Comparison of ENCODE assay signal across 20 cellular contexts in genomic region chr14:31162910-31163649, GRCh38.
"Had no signal": no experiment of that assay in that cellular context is flagged by ENCODE, and none has a peak within 500 bp of the region (broad histone marks: within the 10 kb centered on the region; RNA-seq: fewer than 3 reads in every experiment).

No MANE protein-coding gene starts in this region.

- DNase-seq: activated CD4-positive, alpha-beta T cell treated with anti-CD3 and anti-CD28 coated beads for 4 hours; activated naive CD4-positive, alpha-beta T cell treated with anti-CD3 and anti-CD28 coated beads, Interleukin-2, amount 10 ng/mL, durations not matched to agents 7 days and 5 days; body of pancreas; central memory CD4-positive, alpha-beta T cell; cortex of kidney; effector memory CD4-positive, alpha-beta T cell; erythroblast; left colon; mesenchymal stem cell; occipital lobe; stimulated activated CD4-positive, alpha-beta T cell treated with anti-CD3 and anti-CD28 coated beads, Interleukin-4, amount 100 ng/mL, for 1 hour; stimulated activated naive CD8-positive, alpha-beta T cell treated with anti-CD3 and anti-CD28 coated beads, Interleukin-15, amount 100 ng/mL, for 72 hours; SW 1271; T1000; transverse colon; WERI-Rb-1 had no signal

- H3K9me3 ChIP-seq: body of pancreas, prostate gland, SJSA1, transverse colon had no signal

- ATAC-seq: activated T-helper 17 cell treated with anti-CD3 and anti-CD28 coated beads, Interleukin-2, amount 50 U/mL, for 72 hours; body of pancreas; stimulated activated naive CD8-positive, alpha-beta T cell treated with anti-CD3 and anti-CD28 coated beads, Interleukin-15, amount 100 ng/mL, for 72 hours had no signal

- H3K4me1 Mint-ChIP-seq: activated naive CD4-positive, alpha-beta T cell treated with anti-CD3 and anti-CD28 coated beads, Interleukin-2, amount 10 ng/mL, durations not matched to agents 7 days and 5 days; activated T-helper 17 cell treated with anti-CD3 and anti-CD28 coated beads, Interleukin-2, amount 50 U/mL, for 72 hours; stimulated activated naive CD8-positive, alpha-beta T cell treated with anti-CD3 and anti-CD28 coated beads, Interleukin-15, amount 100 ng/mL, for 72 hours had no signal

- H3K27ac ChIP-seq: body of pancreas, SJSA1, WERI-Rb-1 had no signal

- H3K27me3 ChIP-seq: body of pancreas, SJSA1, transverse colon had no signal

- H3K36me3 ChIP-seq: prostate gland had no signal

- H3K4me3 Mint-ChIP-seq: activated naive CD4-positive, alpha-beta T cell treated with anti-CD3 and anti-CD28 coated beads, Interleukin-2, amount 10 ng/mL, durations not matched to agents 7 days and 5 days; activated T-helper 17 cell treated with anti-CD3 and anti-CD28 coated beads, Interleukin-2, amount 50 U/mL, for 72 hours; natural killer cell treated with Interleukin-12 subunit alpha and Interleukin-12 subunit beta and Interleukin-15 and Interleukin-18, amount 100 ng/mL, for 72 hours; stimulated activated naive CD8-positive, alpha-beta T cell treated with anti-CD3 and anti-CD28 coated beads, Interleukin-15, amount 100 ng/mL, for 72 hours had no signal

- H3K27ac Mint-ChIP-seq: activated naive CD4-positive, alpha-beta T cell treated with anti-CD3 and anti-CD28 coated beads, Interleukin-2, amount 10 ng/mL, durations not matched to agents 7 days and 5 days; activated T-helper 17 cell treated with anti-CD3 and anti-CD28 coated beads, Interleukin-2, amount 50 U/mL, for 72 hours; natural killer cell treated with Interleukin-12 subunit alpha and Interleukin-12 subunit beta and Interleukin-15 and Interleukin-18, amount 100 ng/mL, for 72 hours; stimulated activated naive CD8-positive, alpha-beta T cell treated with anti-CD3 and anti-CD28 coated beads, Interleukin-15, amount 100 ng/mL, for 72 hours had no signal

- H3K4me3 ChIP-seq: body of pancreas, prostate gland, SJSA1, transverse colon had no signal

- H3K9me3 Mint-ChIP-seq: activated naive CD4-positive, alpha-beta T cell treated with anti-CD3 and anti-CD28 coated beads, Interleukin-2, amount 10 ng/mL, durations not matched to agents 7 days and 5 days; activated T-helper 17 cell treated with anti-CD3 and anti-CD28 coated beads, Interleukin-2, amount 50 U/mL, for 72 hours; natural killer cell treated with Interleukin-12 subunit alpha and Interleukin-12 subunit beta and Interleukin-15 and Interleukin-18, amount 100 ng/mL, for 72 hours; stimulated activated naive CD8-positive, alpha-beta T cell treated with anti-CD3 and anti-CD28 coated beads, Interleukin-15, amount 100 ng/mL, for 72 hours had no signal

- H3K27me3 Mint-ChIP-seq: activated naive CD4-positive, alpha-beta T cell treated with anti-CD3 and anti-CD28 coated beads, Interleukin-2, amount 10 ng/mL, durations not matched to agents 7 days and 5 days; activated T-helper 17 cell treated with anti-CD3 and anti-CD28 coated beads, Interleukin-2, amount 50 U/mL, for 72 hours; natural killer cell treated with Interleukin-12 subunit alpha and Interleukin-12 subunit beta and Interleukin-15 and Interleukin-18, amount 100 ng/mL, for 72 hours; stimulated activated naive CD8-positive, alpha-beta T cell treated with anti-CD3 and anti-CD28 coated beads, Interleukin-15, amount 100 ng/mL, for 72 hours had no signal
